17 cellular contexts compared by ENCODE assay signal in genomic region chr11:113579292-113579940, GRCh38.
DNase-seq lines count a peak whose midpoint lies in the region; ATAC-seq and TF ChIP-seq lines count a peak whose summit lies in the region.
"Had no signal": no experiment of that assay in that cellular context is flagged by ENCODE, and none has a peak within 500 bp of the region (broad histone marks: within the 10 kb centered on the region; RNA-seq: fewer than 3 reads in every experiment).

No MANE protein-coding gene starts in this region.

- no peak overlapping the region for H3K23ac ChIP-seq in neuronal stem cell (ENCODE audit: low read depth, low read length, poor library complexity)

- POLR2A ChIA-PET in Panc1 (lab: Charles Lee), result no interaction called here

- in situ Hi-C loops in Panc1 (cut with HindIII; ENCODE audit: low pct_unique_long_range_greater_than_20kb, low sequenced_read_pairs) (no loop called here), ACHN (cut with HindIII; ENCODE audit: low pct_ligation_motif_present, low pct_unique_long_range_greater_than_20kb, low sequenced_read_pairs) (no loop called here)

- no peak overlapping the region for H2BK12ac ChIP-seq in neuronal stem cell (ENCODE audit: low read length)

- H3K9ac ChIP-seq in endodermal cell (ENCODE audit: extremely low read depth, low read length, poor library complexity, severe bottlenecking), result no peak overlapping the region
- no peak overlapping the region for H3K9ac ChIP-seq in neuronal stem cell (ENCODE audit: low read depth, low read length, poor library complexity)
- H3K9ac ChIP-seq: BLaER1 treated with 17β-estradiol and CSF1 and Interleukin-3, amounts not matched to agents 10 nM and 100 nM had no signal

- peaks cover 19% of the 10 kb centered on the region for H3K27me3 Mint-ChIP-seq in endodermal cell (ENCODE audit: insufficient read depth)

- WGBS in endodermal cell (ENCODE audit: insufficient coverage in 1 of 2, insufficient read length in 1 of 2), 2 experiments, result 59 to 62% methylated on average over 10 to 11 of the region's 11 CpGs
- no CpG with 5 or more reads among the region's 11 CpGs for WGBS in neuronal stem cell (ENCODE audit: extremely low coverage in 2 of 2, insufficient read length in 2 of 2, insufficient replicate concordance in 1 of 2), 2 donors

- no peak overlapping the region for H3K27ac Mint-ChIP-seq in endodermal cell
- H3K27ac Mint-ChIP-seq: CD8-positive, alpha-beta T cell had no signal

- ATAC-seq in Panc1, result peak; percentile 54
- ATAC-seq: CD8-positive, alpha-beta T cell had no signal

- no peaks in the 10 kb centered on the region for H3K9me3 Mint-ChIP-seq in endodermal cell
- H3K9me3 Mint-ChIP-seq: CD8-positive, alpha-beta T cell had no signal

- H3K4me3 Mint-ChIP-seq in endodermal cell, result no peak overlapping the region
- H3K4me3 Mint-ChIP-seq: CD8-positive, alpha-beta T cell had no signal

- H3K9me3 ChIP-seq in Panc1 (ENCODE audit: control insufficient read depth, insufficient read depth, low read depth, low read length) (no peaks in the 10 kb centered on the region), endodermal cell (ENCODE audit: control insufficient read depth, low read length) (no peaks in the 10 kb centered on the region), neuronal stem cell (replicated peaks in 1 of 2; ENCODE audit: control insufficient read depth in 2 of 2, insufficient read depth in 1 of 2, low read depth in 1 of 2, low read length in 2 of 2) (no peaks in the 10 kb centered on the region)
- H3K9me3 ChIP-seq: BLaER1 treated with 17β-estradiol and CSF1 and Interleukin-3, amounts not matched to agents 10 nM and 100 nM; SJCRH30 had no signal

- no peak overlapping the region for H2BK5ac ChIP-seq in neuronal stem cell (ENCODE audit: low read length)

- H3K4me2 ChIP-seq in neuronal stem cell (ENCODE audit: insufficient read depth, low read length, poor library complexity, severe bottlenecking), result peak overlapping the region; percentile 28
- H3K4me2 ChIP-seq: BLaER1 treated with 17β-estradiol and CSF1 and Interleukin-3, amounts not matched to agents 10 nM and 100 nM; PC-9 had no signal

- intact Hi-C loops in Panc1 (cut with micrococcal nuclease; ENCODE audit: unreplicated experiment), result no loop called here

- H3K4ac ChIP-seq in neuronal stem cell (ENCODE audit: low read length), result no peak overlapping the region

- no peak overlapping the region for H4K91ac ChIP-seq in neuronal stem cell (ENCODE audit: low read depth, low read length, poor library complexity)

- CTCF ChIA-PET in Panc1 (lab: Charles Lee), result no interaction called here

- H3K4me1 Mint-ChIP-seq in endodermal cell, result peaks cover 40% of the 10 kb centered on the region

- H2BK120ac ChIP-seq in neuronal stem cell (ENCODE audit: low read depth, low read length), result no peak overlapping the region

- H2AK5ac ChIP-seq in neuronal stem cell (ENCODE audit: low read depth, low read length), result no peak overlapping the region

- H3K14ac ChIP-seq in neuronal stem cell (ENCODE audit: low read length), result no peak overlapping the region

- H3K4me1 ChIP-seq in Panc1 (ENCODE audit: control insufficient read depth, insufficient read depth, low read length) (no peaks in the 10 kb centered on the region), endodermal cell (ENCODE audit: control insufficient read depth, insufficient read depth, low read length) (peaks cover 15% of the 10 kb centered on the region), neuronal stem cell (ENCODE audit: control insufficient read depth in 2 of 2, insufficient read depth in 1 of 2, low read depth in 1 of 2, low read length in 2 of 2) (peaks cover 0 to 27% of the 10 kb centered on the region in 2 donors)

- peak overlapping the region; percentile 11 for H2AFZ ChIP-seq in neuronal stem cell (ENCODE audit: low read length)
- H2AFZ ChIP-seq: PC-9 had no signal

- H3K27ac ChIP-seq in Panc1 (ENCODE audit: low read length), result no peak overlapping the region
- no peak overlapping the region for H3K27ac ChIP-seq in endodermal cell (ENCODE audit: low read depth, low read length)
- no peak overlapping the region for H3K27ac ChIP-seq in neuronal stem cell (replicated peaks; ENCODE audit: low read length)
- H3K27ac ChIP-seq: BLaER1 treated with 17β-estradiol and CSF1 and Interleukin-3, amounts not matched to agents 10 nM and 100 nM; PC-9; SJCRH30 had no signal

- no peak overlapping the region for H2BK15ac ChIP-seq in neuronal stem cell (ENCODE audit: low read length)

- no peak overlapping the region for H4K8ac ChIP-seq in neuronal stem cell (ENCODE audit: low read depth, low read length)

- DNase-seq in NCI-H2227 (lab: John Stamatoyannopoulos, UW; ENCODE audit: unreplicated experiment), result peak; percentile 12
- no peak for DNase-seq in Panc1 (ENCODE audit: low read depth, low spot score)
- DNase-seq in endodermal cell, result peak; percentile 57
- no peak for DNase-seq in neuronal stem cell (ENCODE audit: low spot score)
- DNase-seq in NCI-H446 treated with DMSO at 0.1 percent for 48 hours (lab: John Stamatoyannopoulos, UW), result no peak
- DNase-seq in NCI-H1417 treated with DMSO at 0.1 percent for 48 hours (lab: John Stamatoyannopoulos, UW), result no peak
- DNase-seq in NCI-H128 (lab: John Stamatoyannopoulos, UW; ENCODE audit: unreplicated experiment), result no peak
- DNase-seq in ACHN, result no peak
- DNase-seq: CD8-positive, alpha-beta T cell; DMS79; NCI-H1105; NCI-H187 treated with DMSO at 0.1 percent for 48 hours; NCI-H2171; NCI-H748 treated with DMSO at 0.1 percent for 48 hours; PC-9; SJCRH30 had no signal

- TF ChIP-seq CTCF in Panc1 (IDR thresholded peaks at IDR 0.05) (no peak), endodermal cell (conservative IDR thresholded peaks at IDR 0.05) (no peak)

- no peaks in the 10 kb centered on the region for H3K27me3 ChIP-seq in Panc1 (ENCODE audit: control insufficient read depth, insufficient read depth, low read length)
- H3K27me3 ChIP-seq in endodermal cell (ENCODE audit: control insufficient read depth, insufficient read depth, low read length, poor library complexity, severe bottlenecking), result peaks cover 16% of the 10 kb centered on the region
- peaks cover 0 to 8% (median 0%) of the 10 kb centered on the region in 3 experiments for H3K27me3 ChIP-seq in neuronal stem cell (ENCODE audit: control insufficient read depth in 3 of 3, insufficient read depth in 3 of 3, low read depth in 1 of 3, low read length in 3 of 3)
- H3K27me3 ChIP-seq: BLaER1 treated with 17β-estradiol and CSF1 and Interleukin-3, amounts not matched to agents 10 nM and 100 nM; SJCRH30 had no signal

- no peaks in the 10 kb centered on the region for H3K36me3 Mint-ChIP-seq in endodermal cell (ENCODE audit: low read depth)
- H3K36me3 Mint-ChIP-seq: CD8-positive, alpha-beta T cell had no signal

- peak overlapping the region; percentile 15 for H3K18ac ChIP-seq in neuronal stem cell (ENCODE audit: low read length)

- H3K4me3 ChIP-seq in Panc1 (ENCODE audit: low read depth in 2 of 2, low read length in 2 of 2) (no peak overlapping the region), endodermal cell (ENCODE audit: low read length) (peak overlapping the region; percentile 40), neuronal stem cell (ENCODE audit: low read length in 2 of 2) (no peak overlapping the region)
- H3K4me3 ChIP-seq: BLaER1 treated with 17β-estradiol and CSF1 and Interleukin-3, amounts not matched to agents 10 nM and 100 nM; PC-9; SJCRH30 had no signal

- no peaks in the 10 kb centered on the region for H3K79me1 ChIP-seq in neuronal stem cell (ENCODE audit: low read depth, low read length)

- H3K36me3 ChIP-seq in Panc1 (ENCODE audit: control insufficient read depth, insufficient read depth, low read length), result no peaks in the 10 kb centered on the region
- H3K36me3 ChIP-seq in endodermal cell (ENCODE audit: control insufficient read depth, insufficient read depth, low read length), result no peaks in the 10 kb centered on the region
- H3K36me3 ChIP-seq in neuronal stem cell (replicated peaks in 1 of 2; ENCODE audit: control insufficient read depth in 2 of 2, insufficient read depth in 2 of 2, low read length in 2 of 2), result no peaks in the 10 kb centered on the region
- H3K36me3 ChIP-seq: BLaER1 treated with 17β-estradiol and CSF1 and Interleukin-3, amounts not matched to agents 10 nM and 100 nM; SJCRH30 had no signal

- no TSS peak for BruUV-seq in Panc1 (replicated peaks; lab: Mats Ljungman, UMichigan)

Comparison
In these comparisons a context has a peak if more than half of its experiments do, and no peak if none do; other contexts are left out.
1. DNase-seq: peak in NCI-H2227 (single experiment) and endodermal cell (single experiment); none in Panc1 (single experiment), neuronal stem cell (single experiment), NCI-H446 treated with DMSO at 0.1 percent for 48 hours (single experiment), NCI-H1417 treated with DMSO at 0.1 percent for 48 hours (single experiment), NCI-H128 (single experiment) and ACHN (single experiment).